In genomic region chr2:149191915-149192314, GRCh38 we compare ENCODE assay signal across 33 cellular contexts.
"Had no signal": no experiment of that assay in that cellular context is flagged by ENCODE, and none has a peak within 500 bp of the region (broad histone marks: within the 10 kb centered on the region; RNA-seq: fewer than 3 reads in every experiment).

No MANE protein-coding gene starts in this region.

- DNase-seq: activated B cell treated with CpG ODN at 0.5 μM for 24 hours; activated CD4-positive, alpha-beta T cell treated with anti-CD3 and anti-CD28 coated beads for 48 hours; activated CD4-positive, alpha-beta T cell treated with anti-CD3 and anti-CD28 coated beads, Interleukin-2, amount 50 U/mL, for 1 hour; activated CD4-positive, alpha-beta T cell treated with anti-CD3 and anti-CD28 coated beads, Interleukin-2, amount 50 U/mL, for 48 hours; activated CD8-positive, alpha-beta memory T cell treated with anti-CD3 and anti-CD28 coated beads for 24 hours; activated CD8-positive, alpha-beta T cell treated with anti-CD3 and anti-CD28 coated beads for 36 hours; activated effector memory CD4-positive, alpha-beta T cell treated with Interleukin-2 at 50 U/mL for 16 hours; activated naive CD4-positive, alpha-beta T cell treated with anti-CD3 and anti-CD28 coated beads for 36 hours; activated naive CD8-positive, alpha-beta T cell treated with anti-CD3 and anti-CD28 coated beads for 36 hours; activated naive CD8-positive, alpha-beta T cell treated with anti-CD3 and anti-CD28 coated beads, Interleukin-2, amount 50 U/mL, for 24 hours; activated T-cell treated with anti-CD3 and anti-CD28 coated beads, Interleukin-2, amount 50 U/mL, for 4 hours; adrenal gland; amygdala; aorta; caudate nucleus; cortex of kidney; dermis blood vessel endothelial cell; effector CD4-positive, alpha-beta T cell; effector memory CD8-positive, alpha-beta T cell; foreskin fibroblast; gastrocnemius medialis; glutamatergic neuron; heart left ventricle; T-helper 1 cell; T-helper 17 cell; T1000; WERI-Rb-1 had no signal

- H3K36me3 ChIP-seq: adrenal gland, gastrocnemius medialis, heart left ventricle, WERI-Rb-1 had no signal

- H3K9me3 ChIP-seq: adrenal gland, gastrocnemius medialis, heart left ventricle had no signal

- H3K27ac Mint-ChIP-seq: activated B cell treated with CpG ODN at 0.5 μM for 24 hours; activated CD8-positive, alpha-beta T cell treated with anti-CD3 and anti-CD28 coated beads for 36 hours; activated naive CD4-positive, alpha-beta T cell treated with anti-CD3 and anti-CD28 coated beads for 36 hours; activated naive CD4-positive, alpha-beta T cell treated with anti-CD3 and anti-CD28 coated beads, Interleukin-2, amount 50 U/mL, for 24 hours; activated naive CD8-positive, alpha-beta T cell treated with anti-CD3 and anti-CD28 coated beads for 36 hours; activated naive CD8-positive, alpha-beta T cell treated with anti-CD3 and anti-CD28 coated beads, Interleukin-2, amount 50 U/mL, for 24 hours; activated T-helper 17 cell treated with anti-CD3 and anti-CD28 coated beads, Interleukin-2, amount 50 U/mL, for 72 hours; brain; effector memory CD8-positive, alpha-beta T cell; T-helper 17 cell; T-helper 2 cell treated with Interferon-gamma antibody and Interleukin-4, amounts not matched to agents 5 μg/mL and 100 μg/mL, for 36 hours had no signal

- H3K4me1 Mint-ChIP-seq: activated naive CD4-positive, alpha-beta T cell treated with anti-CD3 and anti-CD28 coated beads, Interleukin-2, amount 50 U/mL, for 24 hours; activated naive CD8-positive, alpha-beta T cell treated with anti-CD3 and anti-CD28 coated beads for 36 hours; activated naive CD8-positive, alpha-beta T cell treated with anti-CD3 and anti-CD28 coated beads, Interleukin-2, amount 50 U/mL, for 24 hours; activated T-helper 17 cell treated with anti-CD3 and anti-CD28 coated beads, Interleukin-2, amount 50 U/mL, for 72 hours; brain; T-helper 17 cell had no signal

- H3K27me3 Mint-ChIP-seq: activated B cell treated with CpG ODN at 0.5 μM for 24 hours; activated CD8-positive, alpha-beta T cell treated with anti-CD3 and anti-CD28 coated beads for 36 hours; activated naive CD8-positive, alpha-beta T cell treated with anti-CD3 and anti-CD28 coated beads for 36 hours; activated T-helper 17 cell treated with anti-CD3 and anti-CD28 coated beads, Interleukin-2, amount 50 U/mL, for 72 hours had no signal

- H3K4me3 Mint-ChIP-seq: activated B cell treated with CpG ODN at 0.5 μM for 24 hours; activated CD8-positive, alpha-beta T cell treated with anti-CD3 and anti-CD28 coated beads for 36 hours; activated naive CD4-positive, alpha-beta T cell treated with anti-CD3 and anti-CD28 coated beads for 36 hours; activated naive CD4-positive, alpha-beta T cell treated with anti-CD3 and anti-CD28 coated beads, Interleukin-2, amount 50 U/mL, for 24 hours; activated naive CD8-positive, alpha-beta T cell treated with anti-CD3 and anti-CD28 coated beads for 36 hours; activated naive CD8-positive, alpha-beta T cell treated with anti-CD3 and anti-CD28 coated beads, Interleukin-2, amount 50 U/mL, for 24 hours; activated T-cell treated with anti-CD3 and anti-CD28 coated beads, Interleukin-2, amount 50 U/mL, for 4 hours; activated T-helper 17 cell treated with anti-CD3 and anti-CD28 coated beads, Interleukin-2, amount 50 U/mL, for 72 hours; brain; effector memory CD8-positive, alpha-beta T cell; T-helper 17 cell; T-helper 2 cell treated with Interferon-gamma antibody and Interleukin-4, amounts not matched to agents 5 μg/mL and 100 μg/mL, for 36 hours had no signal

- H3K4me3 ChIP-seq: adrenal gland, gastrocnemius medialis, heart left ventricle had no signal

- H3K36me3 Mint-ChIP-seq: activated naive CD4-positive, alpha-beta T cell treated with anti-CD3 and anti-CD28 coated beads, Interleukin-2, amount 50 U/mL, for 24 hours; activated naive CD8-positive, alpha-beta T cell treated with anti-CD3 and anti-CD28 coated beads for 36 hours; brain had no signal

- FAIRE-seq: colon, endothelial cell of umbilical vein had no signal

- H3K27ac ChIP-seq: adrenal gland, gastrocnemius medialis, heart left ventricle, WERI-Rb-1 had no signal

- H3K4me1 ChIP-seq: adrenal gland, gastrocnemius medialis, heart left ventricle had no signal

- H3K27me3 ChIP-seq: adrenal gland, gastrocnemius medialis, heart left ventricle had no signal

- H3K9me3 Mint-ChIP-seq: activated B cell treated with CpG ODN at 0.5 μM for 24 hours; activated CD8-positive, alpha-beta T cell treated with anti-CD3 and anti-CD28 coated beads for 36 hours; activated naive CD4-positive, alpha-beta T cell treated with anti-CD3 and anti-CD28 coated beads for 36 hours; activated naive CD4-positive, alpha-beta T cell treated with anti-CD3 and anti-CD28 coated beads, Interleukin-2, amount 50 U/mL, for 24 hours; activated naive CD8-positive, alpha-beta T cell treated with anti-CD3 and anti-CD28 coated beads for 36 hours; activated naive CD8-positive, alpha-beta T cell treated with anti-CD3 and anti-CD28 coated beads, Interleukin-2, amount 50 U/mL, for 24 hours; activated T-cell treated with anti-CD3 and anti-CD28 coated beads, Interleukin-2, amount 50 U/mL, for 4 hours; activated T-helper 17 cell treated with anti-CD3 and anti-CD28 coated beads, Interleukin-2, amount 50 U/mL, for 72 hours; brain; T-helper 2 cell treated with Interferon-gamma antibody and Interleukin-4, amounts not matched to agents 5 μg/mL and 100 μg/mL, for 36 hours had no signal
